ENCODE assay signal across 19 cellular contexts in the genomic region with DNA sequence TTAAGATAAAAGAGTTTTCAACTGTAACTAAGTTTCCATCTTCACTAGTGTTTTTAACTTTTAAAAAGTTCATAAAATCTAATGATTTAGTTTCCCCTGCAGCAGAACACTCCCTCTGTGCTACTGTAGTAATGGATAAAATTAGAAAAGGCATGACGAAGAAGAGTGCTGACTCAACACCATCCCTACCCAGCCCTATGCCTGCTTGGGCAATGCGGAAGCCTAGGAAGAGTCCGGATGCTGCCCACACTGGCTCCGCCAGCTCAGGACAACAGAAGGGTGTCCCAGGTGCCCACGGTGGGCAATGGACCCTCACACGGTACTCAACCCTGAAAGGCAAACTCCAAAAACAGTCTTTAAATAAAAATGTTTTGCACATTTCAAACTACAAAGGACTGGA.
"Had no signal": no experiment of that assay in that cellular context is flagged by ENCODE, and none has a peak within 500 bp of the region (broad histone marks: within the 10 kb centered on the region; RNA-seq: fewer than 3 reads in every experiment).

No MANE protein-coding gene starts in this region.

- DNase-seq: activated CD4-positive, alpha-beta memory T cell treated with anti-CD3 and anti-CD28 coated beads for 36 hours; activated CD4-positive, alpha-beta T cell treated with anti-CD3 and anti-CD28 coated beads for 1 hour; activated CD8-positive, alpha-beta memory T cell treated with anti-CD3 and anti-CD28 coated beads, Interleukin-2, amount 10 ng/mL, durations not matched to agents 7 days and 5 days; activated gamma-delta T cell; activated T-cell treated with anti-CD3 and anti-CD28 coated beads, Interleukin-2, amount 50 U/mL, for 48 hours; cerebellar nuclear complex; effector memory CD8-positive, alpha-beta T cell; heart right ventricle; left cardiac atrium; naive B cell; T-helper 9 cell had no signal

- H3K27ac Mint-ChIP-seq: activated CD4-positive, alpha-beta memory T cell treated with anti-CD3 and anti-CD28 coated beads for 36 hours; activated CD8-positive, alpha-beta memory T cell treated with anti-CD3 and anti-CD28 coated beads, Interleukin-2, amount 10 ng/mL, durations not matched to agents 7 days and 5 days; dendritic cell treated with granulocyte-macrophage colony-stimulating factor and Interleukin-4, amounts not matched to agents 40 ng/mL and 50 ng/mL, for 4 days; effector memory CD8-positive, alpha-beta T cell had no signal

- H3K4me1 ChIP-seq: ascending aorta, breast epithelium, gastroesophageal sphincter had no signal

- H3K27ac ChIP-seq: ascending aorta, breast epithelium, epithelial cell of prostate, gastroesophageal sphincter, heart right ventricle, neutrophil, right atrium auricular region had no signal

- H3K27me3 ChIP-seq: ascending aorta, breast epithelium, gastroesophageal sphincter, heart right ventricle, neutrophil, right atrium auricular region had no signal

- H3K4me1 Mint-ChIP-seq: activated CD8-positive, alpha-beta memory T cell treated with anti-CD3 and anti-CD28 coated beads, Interleukin-2, amount 10 ng/mL, durations not matched to agents 7 days and 5 days had no signal

- H3K4me3 ChIP-seq: ascending aorta, breast epithelium, gastroesophageal sphincter, heart right ventricle, lung, right atrium auricular region had no signal

- ATAC-seq: activated CD8-positive, alpha-beta memory T cell treated with anti-CD3 and anti-CD28 coated beads, Interleukin-2, amount 10 ng/mL, durations not matched to agents 7 days and 5 days; effector memory CD8-positive, alpha-beta T cell; gastroesophageal sphincter; left cardiac atrium had no signal

- H3K9me3 Mint-ChIP-seq: activated CD4-positive, alpha-beta memory T cell treated with anti-CD3 and anti-CD28 coated beads for 36 hours; dendritic cell treated with granulocyte-macrophage colony-stimulating factor and Interleukin-4, amounts not matched to agents 40 ng/mL and 50 ng/mL, for 4 days; effector memory CD8-positive, alpha-beta T cell; naive B cell had no signal

- H3K4me3 Mint-ChIP-seq: activated CD4-positive, alpha-beta memory T cell treated with anti-CD3 and anti-CD28 coated beads for 36 hours; activated CD8-positive, alpha-beta memory T cell treated with anti-CD3 and anti-CD28 coated beads, Interleukin-2, amount 10 ng/mL, durations not matched to agents 7 days and 5 days; dendritic cell treated with granulocyte-macrophage colony-stimulating factor and Interleukin-4, amounts not matched to agents 40 ng/mL and 50 ng/mL, for 4 days; effector memory CD8-positive, alpha-beta T cell; naive B cell had no signal

- H3K36me3 ChIP-seq: breast epithelium had no signal

- H3K9me3 ChIP-seq: ascending aorta, breast epithelium, gastroesophageal sphincter, heart right ventricle, neutrophil, right atrium auricular region had no signal

- H3K27me3 Mint-ChIP-seq: activated CD4-positive, alpha-beta memory T cell treated with anti-CD3 and anti-CD28 coated beads for 36 hours; activated CD8-positive, alpha-beta memory T cell treated with anti-CD3 and anti-CD28 coated beads, Interleukin-2, amount 10 ng/mL, durations not matched to agents 7 days and 5 days; dendritic cell treated with granulocyte-macrophage colony-stimulating factor and Interleukin-4, amounts not matched to agents 40 ng/mL and 50 ng/mL, for 4 days; effector memory CD8-positive, alpha-beta T cell; naive B cell had no signal
